Comparison of ENCODE assay signal across 17 cellular contexts in genomic region chr2:197278804-197279763, GRCh38. TPM values are rescaled to one million over a fixed set of nuclear protein-coding genes. Genes with fewer than 3 reads are reported as not detected.
DNase-seq lines count a peak whose midpoint lies in the region; ATAC-seq and TF ChIP-seq lines count a peak whose summit lies in the region.
"Had no signal": no experiment of that assay in that cellular context is flagged by ENCODE, and none has a peak within 500 bp of the region (broad histone marks: within the 10 kb centered on the region; RNA-seq: fewer than 3 reads in every experiment).

No MANE protein-coding gene starts in this region.

- peak overlapping the region; percentile 57 to 90 (median 85) for H3K27ac Mint-ChIP-seq in CD14-positive monocyte
- H3K27ac Mint-ChIP-seq in IgD-negative memory B cell: peak overlapping the region; percentile 40 to 93 (median 92)
- H3K27ac Mint-ChIP-seq in activated naive CD8-positive, alpha-beta T cell treated with anti-CD3 and anti-CD28 coated beads, Interleukin-2, amount 50 U/mL, for 24 hours: peak overlapping the region; percentile 90
- peak overlapping the region; percentile 90 to 96 (median 94) for H3K27ac Mint-ChIP-seq in naive thymus-derived CD8-positive, alpha-beta T cell
- H3K27ac Mint-ChIP-seq: WTC11 had no signal

- intact Hi-C loops in CD14-positive monocyte (cut with micrococcal nuclease): no loop called here

- POLR2A ChIA-PET in naive thymus-derived CD8-positive, alpha-beta T cell (lab: Charles Lee): interaction anchor here (0.7 to 2.9 kb wide), 8 partner anchors 10 to 80 kb away, joined by 3 to 18 read pairs (median 6); partner anchors contain the start of gene ANKRD44

- H3K9me3 Mint-ChIP-seq in CD14-positive monocyte: no peaks in the 10 kb centered on the region
- H3K9me3 Mint-ChIP-seq in IgD-negative memory B cell: no peaks in the 10 kb centered on the region
- H3K9me3 Mint-ChIP-seq in activated naive CD8-positive, alpha-beta T cell treated with anti-CD3 and anti-CD28 coated beads, Interleukin-2, amount 50 U/mL, for 24 hours: no peaks in the 10 kb centered on the region
- H3K9me3 Mint-ChIP-seq in naive thymus-derived CD8-positive, alpha-beta T cell: no peaks in the 10 kb centered on the region
- H3K9me3 Mint-ChIP-seq: WTC11 had no signal

- H3K27me3 Mint-ChIP-seq in CD14-positive monocyte (ENCODE audit: low read depth in 3 of 3): no peaks in the 10 kb centered on the region
- no peaks in the 10 kb centered on the region for H3K27me3 Mint-ChIP-seq in IgD-negative memory B cell
- no peaks in the 10 kb centered on the region for H3K27me3 Mint-ChIP-seq in activated naive CD8-positive, alpha-beta T cell treated with anti-CD3 and anti-CD28 coated beads, Interleukin-2, amount 50 U/mL, for 24 hours
- H3K27me3 Mint-ChIP-seq in naive thymus-derived CD8-positive, alpha-beta T cell: no peaks in the 10 kb centered on the region

- no peak for TF ChIP-seq CTCF in CD14-positive monocyte (IDR thresholded peaks at IDR 0.05)

- peaks cover 72% of the 10 kb centered on the region for H3K4me1 Mint-ChIP-seq in CD14-positive monocyte
- H3K4me1 Mint-ChIP-seq in IgD-negative memory B cell: peaks cover 59 to 67% (median 64%) of the 10 kb centered on the region in 3 donors
- H3K4me1 Mint-ChIP-seq in activated naive CD8-positive, alpha-beta T cell treated with anti-CD3 and anti-CD28 coated beads, Interleukin-2, amount 50 U/mL, for 24 hours: peaks cover 87% of the 10 kb centered on the region
- peaks cover 52 to 93% (median 86%) of the 10 kb centered on the region in 4 donors for H3K4me1 Mint-ChIP-seq in naive thymus-derived CD8-positive, alpha-beta T cell

- DNase-seq in CD14-positive monocyte (ENCODE audit: low spot score) (no peak), SHP77 (lab: John Stamatoyannopoulos, UW) (no peak), Ammon's horn (ENCODE audit: low spot score) (no peak)
- no peak for DNase-seq in activated naive CD8-positive, alpha-beta T cell treated with anti-CD3 and anti-CD28 coated beads, Interleukin-2, amount 50 U/mL, for 24 hours
- DNase-seq in naive thymus-derived CD8-positive, alpha-beta T cell: no peak
- DNase-seq: foreskin fibroblast, GDM1, KG1, mucosa of descending colon, NCI-H1930, NCI-H82, right cardiac atrium, SHP77 treated with DMSO at 0.1 percent for 48 hours had no signal

- ATAC-seq in activated naive CD8-positive, alpha-beta T cell treated with anti-CD3 and anti-CD28 coated beads, Interleukin-2, amount 50 U/mL, for 24 hours: peak; percentile 41
- no peak for ATAC-seq in naive thymus-derived CD8-positive, alpha-beta T cell
- ATAC-seq in HG02970 (IDR thresholded peaks at IDR 0.05; ENCODE audit: low FRiP score, unreplicated experiment) (no peak), GM18907 (IDR thresholded peaks at IDR 0.05; ENCODE audit: unreplicated experiment) (no peak)
- ATAC-seq: mucosa of descending colon had no signal

- H3K36me3 Mint-ChIP-seq in CD14-positive monocyte: peaks cover 8 to 10% of the 10 kb centered on the region in 2 donors
- H3K36me3 Mint-ChIP-seq in IgD-negative memory B cell: no peaks in the 10 kb centered on the region
- H3K36me3 Mint-ChIP-seq in activated naive CD8-positive, alpha-beta T cell treated with anti-CD3 and anti-CD28 coated beads, Interleukin-2, amount 50 U/mL, for 24 hours (ENCODE audit: low read depth): peaks cover 19% of the 10 kb centered on the region
- H3K36me3 Mint-ChIP-seq in naive thymus-derived CD8-positive, alpha-beta T cell: peaks cover 0 to 23% (median 2%) of the 10 kb centered on the region in 3 donors
- H3K36me3 Mint-ChIP-seq: WTC11 had no signal

- H3K4me3 Mint-ChIP-seq in CD14-positive monocyte: peak overlapping the region in 1 of 2 donors; percentile 54
- peak overlapping the region; percentile 39 to 93 (median 57) for H3K4me3 Mint-ChIP-seq in IgD-negative memory B cell
- peak overlapping the region; percentile 71 for H3K4me3 Mint-ChIP-seq in activated naive CD8-positive, alpha-beta T cell treated with anti-CD3 and anti-CD28 coated beads, Interleukin-2, amount 50 U/mL, for 24 hours
- H3K4me3 Mint-ChIP-seq in naive thymus-derived CD8-positive, alpha-beta T cell: peak overlapping the region; percentile 57 to 85 (median 80)
- H3K4me3 Mint-ChIP-seq: WTC11 had no signal

RNA-seq across cellular contexts. Expression of gene ANKRD44, which starts 31.5 kb away (rescaled TPM):
- 10 to 100 TPM; 64.9 to 91.9 TPM for polyA plus RNA-seq in CD14-positive monocyte
- 91.6 TPM for polyA plus RNA-seq in IgD-negative memory B cell
- 100 to 1,000 TPM; 269 to 279 TPM for total RNA-seq in naive thymus-derived CD8-positive, alpha-beta T cell
- polyA plus RNA-seq in naive thymus-derived CD8-positive, alpha-beta T cell: 10 to 100 TPM; 85.8 to 96.1 (median 94.2) TPM
